Comparison of ENCODE assay signal across 13 cellular contexts in the genomic region with DNA sequence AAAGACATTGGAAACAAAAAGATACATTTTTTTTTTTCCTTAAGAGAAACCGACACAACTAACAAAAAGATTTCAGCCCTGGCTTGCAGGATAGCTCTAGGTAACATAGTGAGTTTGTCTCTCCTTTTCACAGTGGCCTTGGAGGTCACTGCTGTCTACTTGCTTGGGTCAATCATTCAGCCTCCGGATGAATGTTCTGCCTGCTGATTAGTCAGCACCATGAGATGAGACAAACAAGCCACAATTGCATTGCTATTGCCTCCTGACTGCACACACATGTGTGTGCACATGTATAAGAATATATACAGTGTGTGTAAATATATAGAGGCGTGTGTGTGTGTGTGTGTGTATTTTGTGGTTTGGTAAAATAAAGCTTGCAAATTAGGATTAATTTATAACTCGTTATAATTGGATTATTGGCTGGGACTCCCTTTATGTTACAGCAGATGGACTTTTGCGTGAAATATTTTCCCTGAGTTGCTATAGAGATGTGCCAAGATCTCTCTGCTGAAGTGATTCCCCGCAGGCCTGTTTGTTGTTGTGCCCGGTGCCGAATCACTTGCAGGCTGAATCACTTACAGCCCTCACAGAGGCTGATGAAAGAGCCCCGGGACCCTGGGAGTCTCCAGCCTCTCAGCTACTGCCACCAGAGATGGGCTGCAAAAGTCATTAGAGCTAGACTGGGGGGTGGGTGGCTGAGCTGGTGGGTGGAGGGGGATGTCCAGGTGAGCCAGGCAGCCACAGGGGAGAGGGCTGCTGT.
DNase-seq lines count a peak whose midpoint lies in the region; TF ChIP-seq lines count a peak whose summit lies in the region.
"Had no signal": no experiment of that assay in that cellular context is flagged by ENCODE, and none has a peak within 500 bp of the region (broad histone marks: within the 10 kb centered on the region; RNA-seq: fewer than 3 reads in every experiment).

No MANE protein-coding gene starts in this region.

- H3K9ac ChIP-seq in Karpas-422 (ENCODE audit: low read length), result no peak overlapping the region
- H3K9ac ChIP-seq: BLaER1, parathyroid adenoma had no signal

- H3K4me2 ChIP-seq in Karpas-422 (ENCODE audit: low read depth, low read length, poor library complexity, severe bottlenecking), result no peak overlapping the region
- H3K4me2 ChIP-seq: BLaER1 had no signal

- peak overlapping the region; percentile 21 for H3K27ac ChIP-seq in AG04450 (ENCODE audit: low read depth, low read length)
- H3K27ac ChIP-seq in Karpas-422 (ENCODE audit: low read length), result no peak overlapping the region
- H3K27ac ChIP-seq: adrenal gland, BLaER1, parathyroid adenoma had no signal

- no peak for TF ChIP-seq CTCF in AG04450 (IDR thresholded peaks at IDR 0.05; ENCODE audit: low read depth, low read length)

- H3K4me1 ChIP-seq in Karpas-422 (ENCODE audit: low read length), result no peaks in the 10 kb centered on the region
- H3K4me1 ChIP-seq: adrenal gland, parathyroid adenoma had no signal

- peaks cover 2% of the 10 kb centered on the region for H3K9me3 ChIP-seq in AG04450 (ENCODE audit: control insufficient read depth, insufficient read depth, low read length)
- H3K9me3 ChIP-seq in Karpas-422 (ENCODE audit: low read length), result no peaks in the 10 kb centered on the region
- H3K9me3 ChIP-seq: adrenal gland had no signal

- no peak overlapping the region for H2AFZ ChIP-seq in Karpas-422 (ENCODE audit: low read length)
- H2AFZ ChIP-seq: parathyroid adenoma had no signal

- DNase-seq in AG04450 (ENCODE audit: low read depth, low spot score), result no peak
- peak; percentile 46 for DNase-seq in HCEC 1CT
- peak; percentile 13 for DNase-seq in dermis blood vessel endothelial cell
- peak; percentile 35 for DNase-seq in kidney tubule cell (ENCODE audit: low spot score)
- no peak for DNase-seq in stimulated activated CD4-positive, alpha-beta T cell treated with anti-CD3 and anti-CD28 coated beads, Interleukin-4, amount 100 ng/mL, for 1 hour
- DNase-seq in CD1c-positive myeloid dendritic cell (ENCODE audit: extremely low spot score), result no peak
- DNase-seq in Karpas-422, result no peak
- DNase-seq in NCI-H1105 treated with DMSO at 0.1 percent for 48 hours (lab: John Stamatoyannopoulos, UW), result no peak
- DNase-seq: adrenal gland; NCI-H1092; stimulated activated CD4-positive, alpha-beta T cell treated with anti-CD3 and anti-CD28 coated beads, Interleukin-2, amount 100 ng/mL, for 48 hours had no signal

- no peaks in the 10 kb centered on the region for H4K20me1 ChIP-seq in Karpas-422 (ENCODE audit: insufficient read depth, low read depth, low read length)
- H4K20me1 ChIP-seq: BLaER1 had no signal

- no peaks in the 10 kb centered on the region for H3K36me3 ChIP-seq in Karpas-422 (ENCODE audit: insufficient read depth, low read length)
- H3K36me3 ChIP-seq: adrenal gland, BLaER1 had no signal

- no peaks in the 10 kb centered on the region for H3K79me2 ChIP-seq in Karpas-422 (ENCODE audit: low read length)
- H3K79me2 ChIP-seq: parathyroid adenoma had no signal

- POLR2A ChIA-PET in AG04450 (lab: Yijun Ruan, JAX), result interaction anchor here (0.6 kb wide), 1 partner anchor 9 kb away, joined by 3 read pairs; no protein-coding TSS in a partner anchor

- no peaks in the 10 kb centered on the region for H3K9me2 ChIP-seq in Karpas-422 (replicated peaks; ENCODE audit: insufficient read depth, low read length)

- H3K4me3 ChIP-seq in AG04450 (ENCODE audit: low read depth, low read length) (no peak overlapping the region), Karpas-422 (ENCODE audit: low read length) (no peak overlapping the region)
- H3K4me3 ChIP-seq: adrenal gland, BLaER1 had no signal

- CTCF ChIA-PET in AG04450 (lab: Charles Lee), result interaction anchor here (0.7 kb wide), 1 partner anchor 10 kb away, joined by 3 read pairs; no protein-coding TSS in a partner anchor

- H3K27me3 ChIP-seq in AG04450 (ENCODE audit: control insufficient read depth, insufficient read depth, low read length), result peaks cover 5% of the 10 kb centered on the region
- no peaks in the 10 kb centered on the region for H3K27me3 ChIP-seq in Karpas-422 (ENCODE audit: low read length)
- H3K27me3 ChIP-seq: adrenal gland, BLaER1 had no signal

Comparison
In these comparisons a context has a peak if more than half of its experiments do, and no peak if none do; other contexts are left out.
1. DNase-seq: peak in HCEC 1CT (single experiment), dermis blood vessel endothelial cell (single experiment) and kidney tubule cell (single experiment); none in AG04450 (single experiment), stimulated activated CD4-positive, alpha-beta T cell treated with anti-CD3 and anti-CD28 coated beads, Interleukin-4, amount 100 ng/mL, for 1 hour (single experiment), CD1c-positive myeloid dendritic cell (single experiment), Karpas-422 (single experiment) and NCI-H1105 treated with DMSO at 0.1 percent for 48 hours (single experiment).